Comparison of ENCODE assay signal across 13 cellular contexts in genomic region chr1:12088607-12089006, GRCh38. TPM values are rescaled to one million over a fixed set of nuclear protein-coding genes. Genes with fewer than 3 reads are reported as not detected.
DNase-seq lines count a peak whose midpoint lies in the region; ATAC-seq and TF ChIP-seq lines count a peak whose summit lies in the region.
"Had no signal": no experiment of that assay in that cellular context is flagged by ENCODE, and none has a peak within 500 bp of the region (broad histone marks: within the 10 kb centered on the region; RNA-seq: fewer than 3 reads in every experiment).

No MANE protein-coding gene starts in this region.

- H3K79me2 ChIP-seq in DND-41 (ENCODE audit: insufficient read depth, low read length): no peaks in the 10 kb centered on the region
- H3K79me2 ChIP-seq: parathyroid adenoma had no signal

- peak; percentile 90 for ATAC-seq in DND-41 (ENCODE audit: insufficient read depth, low read depth)
- ATAC-seq in activated T-cell treated with anti-CD3 and anti-CD28 coated beads, Interleukin-2, amount 50 U/mL, for 72 hours (replicated peaks in 1 of 2): peak; percentile 38 to 53
- peak; percentile 38 to 45 for ATAC-seq in naive B cell (ENCODE audit: low read depth in 2 of 2)
- ATAC-seq: body of pancreas had no signal

- H3K36me3 Mint-ChIP-seq in activated T-cell treated with anti-CD3 and anti-CD28 coated beads, Interleukin-2, amount 50 U/mL, for 72 hours (ENCODE audit: insufficient read depth in 2 of 2): peaks cover 29 to 49% of the 10 kb centered on the region in 2 donors
- H3K36me3 Mint-ChIP-seq in naive B cell: no peaks in the 10 kb centered on the region

- TF ChIP-seq POLR2A in sigmoid colon (IDR thresholded peaks at IDR 0.05): no peak

- peaks cover 3 to 10% of the 10 kb centered on the region in 2 donors for H3K9me3 Mint-ChIP-seq in activated T-cell treated with anti-CD3 and anti-CD28 coated beads, Interleukin-2, amount 50 U/mL, for 72 hours
- peaks cover 4 to 15% (median 4%) of the 10 kb centered on the region in 7 donors for H3K9me3 Mint-ChIP-seq in naive B cell

- H3K27me3 ChIP-seq in DND-41 (ENCODE audit: insufficient read depth, low read length, poor library complexity): no peaks in the 10 kb centered on the region
- no peaks in the 10 kb centered on the region for H3K27me3 ChIP-seq in MG63
- H3K27me3 ChIP-seq in sigmoid colon: no peaks in the 10 kb centered on the region
- H3K27me3 ChIP-seq: body of pancreas had no signal

- TF ChIP-seq CTCF in DND-41 (IDR thresholded peaks at IDR 0.05; ENCODE audit: borderline replicate concordance, extremely low read depth, low read length, poor library complexity, severe bottlenecking): no peak
- TF ChIP-seq CTCF in sigmoid colon (IDR thresholded peaks at IDR 0.05): no peak

- H2AFZ ChIP-seq in DND-41 (ENCODE audit: low read depth, low read length): peak overlapping the region; percentile 44; the same call in 1 of the 2 replicates
- H2AFZ ChIP-seq: parathyroid adenoma had no signal

- H3K4me1 ChIP-seq in DND-41 (ENCODE audit: insufficient read depth, low read length) (peaks cover 31% of the 10 kb centered on the region), sigmoid colon (no peaks in the 10 kb centered on the region)
- H3K4me1 ChIP-seq: body of pancreas, parathyroid adenoma had no signal

- H3K27me3 Mint-ChIP-seq in activated T-cell treated with anti-CD3 and anti-CD28 coated beads, Interleukin-2, amount 50 U/mL, for 72 hours (ENCODE audit: low read depth): no peaks in the 10 kb centered on the region
- no peaks in the 10 kb centered on the region for H3K27me3 Mint-ChIP-seq in naive B cell

- H3K27ac ChIP-seq in DND-41 (ENCODE audit: low read length): peak overlapping the region; percentile 69
- H3K27ac ChIP-seq in sigmoid colon: no peak overlapping the region
- H3K27ac ChIP-seq: body of pancreas, C4-2B, parathyroid adenoma had no signal

- no peak for TF ChIP-seq EP300 in sigmoid colon (IDR thresholded peaks at IDR 0.05)

- H3K4me1 Mint-ChIP-seq in activated T-cell treated with anti-CD3 and anti-CD28 coated beads, Interleukin-2, amount 50 U/mL, for 72 hours (ENCODE audit: low read depth): peaks cover 42% of the 10 kb centered on the region
- peaks cover 27 to 38% (median 37%) of the 10 kb centered on the region in 3 donors for H3K4me1 Mint-ChIP-seq in naive B cell

- intact Hi-C loops in sigmoid colon (cut with DNase I): no loop called here

- H3K4me3 Mint-ChIP-seq in activated T-cell treated with anti-CD3 and anti-CD28 coated beads, Interleukin-2, amount 50 U/mL, for 72 hours: peak overlapping the region; percentile 76 to 84
- peak overlapping the region in 7 of 8 donors; percentile 43 to 86 (median 73) for H3K4me3 Mint-ChIP-seq in naive B cell

- no peaks in the 10 kb centered on the region for H3K9me3 ChIP-seq in DND-41 (ENCODE audit: insufficient read depth, low read length, severe bottlenecking)
- H3K9me3 ChIP-seq in MG63: no peaks in the 10 kb centered on the region
- no peaks in the 10 kb centered on the region for H3K9me3 ChIP-seq in sigmoid colon
- H3K9me3 ChIP-seq: body of pancreas had no signal

- H3K9ac ChIP-seq in DND-41 (ENCODE audit: low read depth, low read length): 0 out of 2 replicates have a peak overlapping the region, but pooled peaks have one; percentile 3
- H3K9ac ChIP-seq: parathyroid adenoma had no signal

- H4K20me1 ChIP-seq in DND-41 (ENCODE audit: insufficient read depth, low read length): no peaks in the 10 kb centered on the region

- H3K36me3 ChIP-seq in DND-41 (ENCODE audit: insufficient read depth, low read length) (no peaks in the 10 kb centered on the region), MG63 (no peaks in the 10 kb centered on the region), sigmoid colon (no peaks in the 10 kb centered on the region)

- H3K27ac Mint-ChIP-seq in activated T-cell treated with anti-CD3 and anti-CD28 coated beads, Interleukin-2, amount 50 U/mL, for 72 hours: peak overlapping the region; percentile 95
- H3K27ac Mint-ChIP-seq in naive B cell: peak overlapping the region; percentile 42 to 91 (median 89)

- peak overlapping the region; percentile 52 for H3K4me2 ChIP-seq in DND-41 (ENCODE audit: insufficient read depth, low read length)

- whole genome bisulfite sequencing in sigmoid colon, 2 donors: 34 to 68% methylated on average over 6 of the region's 6 CpGs

- no peak overlapping the region; a peak in 1 of 4 replicates for H3K4me3 ChIP-seq in DND-41 (ENCODE audit: low read depth in 1 of 2, low read length in 2 of 2)
- no peak overlapping the region for H3K4me3 ChIP-seq in MG63
- H3K4me3 ChIP-seq in sigmoid colon: no peak overlapping the region
- H3K4me3 ChIP-seq: body of pancreas had no signal

- DNase-seq in DND-41: peak; percentile 91
- peak in 3 of 5 donors; percentile 16 to 82 (median 37) for DNase-seq in T-helper 1 cell
- DNase-seq in activated T-cell treated with anti-CD3 and anti-CD28 coated beads, Interleukin-2, amount 50 U/mL, for 72 hours: peak; percentile 46 to 52
- peak; percentile 12 for DNase-seq in naive B cell
- no peak for DNase-seq in MG63
- no peak for DNase-seq in sigmoid colon
- no peak for DNase-seq in islet precursor cell
- DNase-seq in NCI-H226: no peak
- DNase-seq: body of pancreas, NCI-H774 had no signal

RNA-seq across cellular contexts. Expression of gene TNFRSF8, which starts 25.5 kb away (rescaled TPM):
- total RNA-seq in activated T-cell treated with anti-CD3 and anti-CD28 coated beads, Interleukin-2, amount 50 U/mL, for 72 hours: 10 to 100 TPM; 39.5 to 63.5 TPM
- polyA plus RNA-seq in naive B cell (ENCODE audit: low read depth in 6 of 6): not detected
- total RNA-seq in MG63 (2014; rRNA removed; shearing (Covaris generic); ENCODE audit: low replicate concordance): 0.82 TPM in 1 of 2 replicates, not detected in the other
- 1 to 10 TPM in 1 of 4 donors, under 1 TPM in 3; 0.68 to 1.1 (median 0.77) TPM for total RNA-seq in sigmoid colon
- 1 to 10 TPM in 1 of 3 donors, under 1 TPM in 1, not detected in 1; 0.92 to 1.8 TPM for polyA plus RNA-seq in sigmoid colon
- total RNA-seq: body of pancreas, fibroblast of lung had no signal

Comparison
In these comparisons a context has a peak if more than half of its experiments do, and no peak if none do; other contexts are left out.
1. DNase-seq: peak in DND-41 (single experiment), T-helper 1 cell (3 of 5), activated T-cell treated with anti-CD3 and anti-CD28 coated beads, Interleukin-2, amount 50 U/mL, for 72 hours (2 of 2) and naive B cell (single experiment); none in MG63 (single experiment), sigmoid colon (single experiment), islet precursor cell (single experiment) and NCI-H226 (single experiment).
2. RNA of gene TNFRSF8, which starts 25.5 kb away (total RNA-seq): 39.5 to 63.5 TPM in activated T-cell treated with anti-CD3 and anti-CD28 coated beads, Interleukin-2, amount 50 U/mL, for 72 hours; 0.82 TPM in MG63 and 0.68 to 1.1 TPM in sigmoid colon; every median in the first group is over 10 times any median in the second.
3. Peak in every context shown above with its lines, with median percentiles within 50 percentile points of each other: ATAC-seq.